Comparison of ENCODE assay signal across 18 cellular contexts in genomic region chr12:49832836-49833421, GRCh38. TPM values are rescaled to one million over a fixed set of nuclear protein-coding genes. Genes with fewer than 3 reads are reported as not detected.
DNase-seq lines count a peak whose midpoint lies in the region; ATAC-seq and TF ChIP-seq lines count a peak whose summit lies in the region.
"Had no signal": no experiment of that assay in that cellular context is flagged by ENCODE, and none has a peak within 500 bp of the region (broad histone marks: within the 10 kb centered on the region; RNA-seq: fewer than 3 reads in every experiment).

No MANE protein-coding gene starts in this region.

- H3K27ac Mint-ChIP-seq in activated T-cell treated with anti-CD3 and anti-CD28 coated beads, Interleukin-2, amount 50 U/mL, for 72 hours: peak overlapping the region; percentile 4
- no peak overlapping the region for H3K27ac Mint-ChIP-seq in GM23338

- TF ChIP-seq POLR2A in spleen (IDR thresholded peaks at IDR 0.05): no peak

- peaks cover 5% of the 10 kb centered on the region; the same call in 1 of the 2 replicates for H3K4me1 ChIP-seq in GM23338 (ENCODE audit: insufficient read depth)
- H3K4me1 ChIP-seq in spleen: peaks cover 6 to 12% (median 9%) of the 10 kb centered on the region in 6 donors

- H3K9me2 ChIP-seq in GM23338 (ENCODE audit: insufficient read depth): no peaks in the 10 kb centered on the region

- H3K4me1 Mint-ChIP-seq in activated T-cell treated with anti-CD3 and anti-CD28 coated beads, Interleukin-2, amount 50 U/mL, for 72 hours (ENCODE audit: low read depth): peaks cover 24% of the 10 kb centered on the region
- peaks cover 10% of the 10 kb centered on the region for H3K4me1 Mint-ChIP-seq in GM23338

- no peaks in the 10 kb centered on the region for H3K79me2 ChIP-seq in GM23338 (replicated peaks; ENCODE audit: insufficient read depth)

- WGBS in spleen, 5 donors: 70 to 86% (median 78%) methylated on average over 5 of the region's 5 CpGs

- ATAC-seq in activated T-cell treated with anti-CD3 and anti-CD28 coated beads, Interleukin-2, amount 50 U/mL, for 72 hours (replicated peaks in 1 of 2): no peak
- ATAC-seq in GM23338 (no peak), GM21515 (IDR thresholded peaks at IDR 0.05; ENCODE audit: unreplicated experiment) (no peak)
- ATAC-seq: pancreas had no signal

- H3K9me3 ChIP-seq in spleen: no peaks in the 10 kb centered on the region
- H3K9me3 ChIP-seq: HAP-1, pancreas, tibial artery had no signal

- no peak overlapping the region for H3K4me2 ChIP-seq in GM23338

- no peaks in the 10 kb centered on the region for H3K9me3 Mint-ChIP-seq in activated T-cell treated with anti-CD3 and anti-CD28 coated beads, Interleukin-2, amount 50 U/mL, for 72 hours
- no peaks in the 10 kb centered on the region for H3K9me3 Mint-ChIP-seq in GM23338
- H3K9me3 Mint-ChIP-seq: central memory CD8-positive, alpha-beta T cell had no signal

- H3K27ac ChIP-seq in GM23338 (ENCODE audit: low read depth) (no peak overlapping the region), spleen (no peak overlapping the region)
- H3K27ac ChIP-seq: pancreas, tibial artery had no signal

- H3K4me3 Mint-ChIP-seq in activated T-cell treated with anti-CD3 and anti-CD28 coated beads, Interleukin-2, amount 50 U/mL, for 72 hours: no peak overlapping the region
- no peak overlapping the region for H3K4me3 Mint-ChIP-seq in GM23338
- H3K4me3 Mint-ChIP-seq: central memory CD8-positive, alpha-beta T cell had no signal

- H4K20me1 ChIP-seq in GM23338 (replicated peaks; ENCODE audit: insufficient read depth): no peaks in the 10 kb centered on the region; the same call in 1 of the 2 replicates

- no peaks in the 10 kb centered on the region for H3K36me3 Mint-ChIP-seq in activated T-cell treated with anti-CD3 and anti-CD28 coated beads, Interleukin-2, amount 50 U/mL, for 72 hours (ENCODE audit: insufficient read depth in 2 of 2)
- no peaks in the 10 kb centered on the region for H3K36me3 Mint-ChIP-seq in GM23338 (ENCODE audit: low read depth)

- H3K4me3 ChIP-seq in epithelial cell of proximal tubule (ENCODE audit: low read depth, low read length): no peak overlapping the region
- H3K4me3 ChIP-seq in GM23338: no peak overlapping the region
- no peak overlapping the region for H3K4me3 ChIP-seq in spleen
- H3K4me3 ChIP-seq: HAP-1, pancreas, tibial artery had no signal

- H3K36me3 ChIP-seq in GM23338 (ENCODE audit: insufficient read depth): no peaks in the 10 kb centered on the region
- peaks cover 0 to under 1% (median 0%) of the 10 kb centered on the region in 6 donors for H3K36me3 ChIP-seq in spleen
- H3K36me3 ChIP-seq: HAP-1, pancreas had no signal

- H3K27me3 Mint-ChIP-seq in activated T-cell treated with anti-CD3 and anti-CD28 coated beads, Interleukin-2, amount 50 U/mL, for 72 hours (ENCODE audit: low read depth): no peaks in the 10 kb centered on the region
- peaks cover 7% of the 10 kb centered on the region for H3K27me3 Mint-ChIP-seq in GM23338 (ENCODE audit: insufficient read depth, low read depth, poor library complexity)
- H3K27me3 Mint-ChIP-seq: central memory CD8-positive, alpha-beta T cell had no signal

- H3K27me3 ChIP-seq in GM23338 (ENCODE audit: insufficient read depth): no peaks in the 10 kb centered on the region
- no peaks in the 10 kb centered on the region for H3K27me3 ChIP-seq in spleen (replicated peaks in 1 of 7)
- H3K27me3 ChIP-seq: pancreas, tibial artery had no signal

- no peaks in the 10 kb centered on the region for H3F3A ChIP-seq in GM23338 (replicated peaks; ENCODE audit: low read depth)

- no peak for DNase-seq in activated T-cell treated with anti-CD3 and anti-CD28 coated beads, Interleukin-2, amount 50 U/mL, for 72 hours
- DNase-seq in activated T-cell treated with anti-CD3 and anti-CD28 coated beads for 4 hours (no peak), RKO (ENCODE audit: low spot score) (peak; percentile 40), epithelial cell of proximal tubule (ENCODE audit: low read depth) (peak; percentile 42), stromal cell of bone marrow (ENCODE audit: low read depth) (peak; percentile 64), GM23338 (ENCODE audit: low spot score) (no peak), spleen (no peak)
- DNase-seq: DMS79 treated with DMSO at 0.1 percent for 48 hours; NCI-H1048; NCI-H446 treated with DMSO at 0.1 percent for 48 hours; pancreas; RPMI8226; stimulated activated CD4-positive, alpha-beta T cell treated with anti-CD3 and anti-CD28 coated beads, Interleukin-15, amount 100 ng/mL, for 24 hours; T1000; tibial artery had no signal

- intact Hi-C loops in spleen (cut with DNase I; ENCODE audit: low total_unique reads): no loop called here

- H2AFZ ChIP-seq in GM23338: no peak overlapping the region

- TF ChIP-seq CTCF in epithelial cell of proximal tubule (conservative IDR thresholded peaks at IDR 0.05; ENCODE audit: low read depth, low read length) (no peak), GM23338 (conservative IDR thresholded peaks at IDR 0.05; ENCODE audit: low read depth in 2 of 2) (no peak), spleen (IDR thresholded peaks at IDR 0.05 in 8 of 11, conservative IDR thresholded peaks at IDR 0.05 in 3 of 11) (no peak)

TF ChIP-seq in GM23338, 12 proteins besides CTCF, POLR2A, EP300 and RAD21 (continues in another document):
- TF ChIP-seq ZNF114 (CRISPR knock-in tag; IDR thresholded peaks at IDR 0.05) (no peak), JUNB (IDR thresholded peaks at IDR 0.05; ENCODE audit: unreplicated experiment) (no peak)
- TF ChIP-seq, protein P1, sequence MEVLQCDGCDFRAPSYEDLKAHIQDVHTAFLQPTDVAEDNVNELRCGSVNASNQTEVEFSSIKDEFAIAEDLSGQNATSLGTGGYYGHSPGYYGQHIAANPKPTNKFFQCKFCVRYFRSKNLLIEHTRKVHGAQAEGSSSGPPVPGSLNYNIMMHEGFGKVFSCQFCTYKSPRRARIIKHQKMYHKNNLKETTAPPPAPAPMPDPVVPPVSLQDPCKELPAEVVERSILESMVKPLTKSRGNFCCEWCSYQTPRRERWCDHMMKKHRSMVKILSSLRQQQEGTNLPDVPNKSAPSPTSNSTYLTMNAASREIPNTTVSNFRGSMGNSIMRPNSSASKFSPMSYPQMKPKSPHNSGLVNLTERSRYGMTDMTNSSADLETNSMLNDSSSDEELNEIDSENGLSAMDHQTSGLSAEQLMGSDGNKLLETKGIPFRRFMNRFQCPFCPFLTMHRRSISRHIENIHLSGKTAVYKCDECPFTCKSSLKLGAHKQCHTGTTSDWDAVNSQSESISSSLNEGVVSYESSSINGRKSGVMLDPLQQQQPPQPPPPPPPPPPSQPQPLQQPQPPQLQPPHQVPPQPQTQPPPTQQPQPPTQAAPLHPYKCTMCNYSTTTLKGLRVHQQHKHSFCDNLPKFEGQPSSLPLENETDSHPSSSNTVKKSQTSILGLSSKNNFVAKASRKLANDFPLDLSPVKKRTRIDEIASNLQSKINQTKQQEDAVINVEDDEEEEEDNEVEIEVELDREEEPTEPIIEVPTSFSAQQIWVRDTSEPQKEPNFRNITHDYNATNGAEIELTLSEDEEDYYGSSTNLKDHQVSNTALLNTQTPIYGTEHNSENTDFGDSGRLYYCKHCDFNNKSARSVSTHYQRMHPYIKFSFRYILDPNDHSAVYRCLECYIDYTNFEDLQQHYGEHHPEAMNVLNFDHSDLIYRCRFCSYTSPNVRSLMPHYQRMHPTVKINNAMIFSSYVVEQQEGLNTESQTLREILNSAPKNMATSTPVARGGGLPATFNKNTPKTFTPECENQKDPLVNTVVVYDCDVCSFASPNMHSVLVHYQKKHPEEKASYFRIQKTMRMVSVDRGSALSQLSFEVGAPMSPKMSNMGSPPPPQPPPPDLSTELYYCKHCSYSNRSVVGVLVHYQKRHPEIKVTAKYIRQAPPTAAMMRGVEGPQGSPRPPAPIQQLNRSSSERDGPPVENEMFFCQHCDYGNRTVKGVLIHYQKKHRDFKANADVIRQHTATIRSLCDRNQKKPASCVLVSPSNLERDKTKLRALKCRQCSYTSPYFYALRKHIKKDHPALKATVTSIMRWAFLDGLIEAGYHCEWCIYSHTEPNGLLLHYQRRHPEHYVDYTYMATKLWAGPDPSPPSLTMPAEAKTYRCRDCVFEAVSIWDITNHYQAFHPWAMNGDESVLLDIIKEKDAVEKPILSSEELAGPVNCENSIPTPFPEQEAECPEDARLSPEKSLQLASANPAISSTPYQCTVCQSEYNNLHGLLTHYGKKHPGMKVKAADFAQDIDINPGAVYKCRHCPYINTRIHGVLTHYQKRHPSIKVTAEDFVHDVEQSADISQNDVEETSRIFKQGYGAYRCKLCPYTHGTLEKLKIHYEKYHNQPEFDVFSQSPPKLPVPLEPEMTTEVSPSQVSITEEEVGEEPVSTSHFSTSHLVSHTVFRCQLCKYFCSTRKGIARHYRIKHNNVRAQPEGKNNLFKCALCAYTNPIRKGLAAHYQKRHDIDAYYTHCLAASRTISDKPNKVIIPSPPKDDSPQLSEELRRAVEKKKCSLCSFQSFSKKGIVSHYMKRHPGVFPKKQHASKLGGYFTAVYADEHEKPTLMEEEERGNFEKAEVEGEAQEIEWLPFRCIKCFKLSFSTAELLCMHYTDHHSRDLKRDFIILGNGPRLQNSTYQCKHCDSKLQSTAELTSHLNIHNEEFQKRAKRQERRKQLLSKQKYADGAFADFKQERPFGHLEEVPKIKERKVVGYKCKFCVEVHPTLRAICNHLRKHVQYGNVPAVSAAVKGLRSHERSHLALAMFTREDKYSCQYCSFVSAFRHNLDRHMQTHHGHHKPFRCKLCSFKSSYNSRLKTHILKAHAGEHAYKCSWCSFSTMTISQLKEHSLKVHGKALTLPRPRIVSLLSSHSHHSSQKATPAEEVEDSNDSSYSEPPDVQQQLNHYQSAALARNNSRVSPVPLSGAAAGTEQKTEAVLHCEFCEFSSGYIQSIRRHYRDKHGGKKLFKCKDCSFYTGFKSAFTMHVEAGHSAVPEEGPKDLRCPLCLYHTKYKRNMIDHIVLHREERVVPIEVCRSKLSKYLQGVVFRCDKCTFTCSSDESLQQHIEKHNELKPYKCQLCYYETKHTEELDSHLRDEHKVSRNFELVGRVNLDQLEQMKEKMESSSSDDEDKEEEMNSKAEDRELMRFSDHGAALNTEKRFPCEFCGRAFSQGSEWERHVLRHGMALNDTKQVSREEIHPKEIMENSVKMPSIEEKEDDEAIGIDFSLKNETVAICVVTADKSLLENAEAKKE (CRISPR knock-in tag; IDR thresholded peaks at IDR 0.05): no peak

RNA-seq across cellular contexts. Expression of gene NCKAP5L, which starts 4.7 kb away (rescaled TPM):
- 1 to 10 TPM; 5.4 to 5.6 TPM for total RNA-seq in activated T-cell treated with anti-CD3 and anti-CD28 coated beads, Interleukin-2, amount 50 U/mL, for 72 hours
- total RNA-seq in epithelial cell of proximal tubule (8.4 and 14.6 TPM in 2 replicates), spleen (10 to 100 TPM; 19.9 to 29.4 (median 23.6) TPM)
- total RNA-seq in GM23338 (2014; rRNA removed; shearing (Covaris generic)): 30.0 and 37.0 TPM in 2 replicates
- polyA plus RNA-seq in GM23338 (2016; fragmentation: Nextera tagmentation; extraction: Ambion mirVana) (10.2 TPM in 2 replicates), spleen (10 to 100 TPM in 1 of 3 donors, 1 to 10 TPM in 2; 3.6 to 15.3 (median 7.0) TPM)

RNA-seq across cellular contexts. Expression of gene BCDIN3D, which starts 10.0 kb away (rescaled TPM):
- 10 to 100 TPM in 1 of 2 donors, 1 to 10 TPM in 1; 9.0 to 10.8 TPM for total RNA-seq in activated T-cell treated with anti-CD3 and anti-CD28 coated beads, Interleukin-2, amount 50 U/mL, for 72 hours
- total RNA-seq in epithelial cell of proximal tubule (1.7 and 7.1 TPM in 2 replicates), spleen (1 to 10 TPM; 4.8 to 7.4 (median 5.3) TPM)
- 1.8 and 2.1 TPM in 2 replicates for total RNA-seq in GM23338 (2014; rRNA removed; shearing (Covaris generic))
- polyA plus RNA-seq in GM23338 (2016; fragmentation: Nextera tagmentation; extraction: Ambion mirVana) (0.89 and 1.4 TPM in 2 replicates), spleen (1 to 10 TPM; 3.3 to 5.1 (median 4.6) TPM)

Comparison
In these comparisons a context has a peak if more than half of its experiments do, and no peak if none do; other contexts are left out.
1. DNase-seq: peak in RKO (single experiment), epithelial cell of proximal tubule (single experiment) and stromal cell of bone marrow (single experiment); none in activated T-cell treated with anti-CD3 and anti-CD28 coated beads, Interleukin-2, amount 50 U/mL, for 72 hours (0 of 2), activated T-cell treated with anti-CD3 and anti-CD28 coated beads for 4 hours (single experiment), GM23338 (single experiment) and spleen (single experiment).